In the genomic region with DNA sequence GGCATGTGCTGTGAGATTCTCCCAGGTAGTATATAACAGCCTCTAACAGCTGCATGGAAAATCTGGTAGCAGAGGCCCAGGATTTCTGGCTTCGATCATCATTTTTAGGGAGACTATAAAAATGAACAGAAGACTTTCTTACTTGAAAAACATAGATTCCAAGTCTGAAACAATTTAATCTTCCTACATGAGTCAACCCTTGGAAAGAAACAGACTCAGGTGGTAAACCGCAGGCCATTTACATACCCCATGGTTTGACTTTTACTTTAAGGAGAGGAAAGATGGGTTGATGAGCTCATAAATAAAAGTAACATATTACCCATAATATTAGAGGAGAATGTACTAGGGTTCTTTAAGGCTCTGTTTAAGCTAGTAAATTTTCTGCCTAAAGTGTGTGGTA, we compare ENCODE assay signal across 25 cellular contexts.
DNase-seq lines count a peak whose midpoint lies in the region; ATAC-seq and TF ChIP-seq lines count a peak whose summit lies in the region.
"Had no signal": no experiment of that assay in that cellular context is flagged by ENCODE, and none has a peak within 500 bp of the region (broad histone marks: within the 10 kb centered on the region; RNA-seq: fewer than 3 reads in every experiment).

No MANE protein-coding gene starts in this region.

- no peak overlapping the region for H3K27ac ChIP-seq in SK-N-MC
- peak overlapping the region; percentile 20 for H3K27ac ChIP-seq in vagina
- H3K27ac ChIP-seq: colonic mucosa, esophagus squamous epithelium, ovary, right atrium auricular region had no signal

- H3K36me3 ChIP-seq in SK-N-MC (ENCODE audit: insufficient read depth, low read length) (no peaks in the 10 kb centered on the region), vagina (no peaks in the 10 kb centered on the region)
- H3K36me3 ChIP-seq: breast epithelium, colonic mucosa, esophagus squamous epithelium, ovary, right atrium auricular region had no signal

- no peak for TF ChIP-seq POLR2A in vagina (IDR thresholded peaks at IDR 0.05)

- ATAC-seq in stimulated activated naive CD8-positive, alpha-beta T cell treated with anti-CD3 and anti-CD28 coated beads, Interleukin-15, Interleukin-2, amounts not matched to agents 100 U/mL and 50 U/mL, for 24 hours: no peak
- ATAC-seq: activated naive CD8-positive, alpha-beta T cell treated with anti-CD3 and anti-CD28 coated beads, Interleukin-2, amount 50 U/mL, for 24 hours; left lobe of liver; natural killer cell had no signal

- intact Hi-C loops in vagina (cut with DNase I): no loop called here

- no peaks in the 10 kb centered on the region for H3K4me1 ChIP-seq in vagina
- H3K4me1 ChIP-seq: breast epithelium, colonic mucosa, esophagus squamous epithelium, right atrium auricular region had no signal

- H3K9ac ChIP-seq in SK-N-MC (ENCODE audit: insufficient read length): no peak overlapping the region

- H3K4me3 ChIP-seq in SK-N-MC (peak overlapping the region; percentile 42; the same call in 1 of the 2 replicates), fibroblast of villous mesenchyme (ENCODE audit: low read depth, low read length) (no peak overlapping the region), vagina (no peak overlapping the region)
- H3K4me3 ChIP-seq: breast epithelium, colonic mucosa, esophagus squamous epithelium, ovary, right atrium auricular region had no signal

- DNase-seq in GM03348 (ENCODE audit: low spot score) (peak; percentile 21), SK-N-MC (ENCODE audit: low read depth, low spot score) (no peak), fibroblast of villous mesenchyme (ENCODE audit: low read depth) (peak; percentile 82), vagina (ENCODE audit: extremely low spot score in 2 of 2) (peak in 1 of 2 donors; percentile 13), NCI-H1930 (lab: John Stamatoyannopoulos, UW) (no peak), globus pallidus (ENCODE audit: low spot score) (no peak)
- DNase-seq in stimulated activated naive CD8-positive, alpha-beta T cell treated with anti-CD3 and anti-CD28 coated beads, Interleukin-15, Interleukin-2, amounts not matched to agents 100 U/mL and 50 U/mL, for 24 hours: no peak
- DNase-seq: activated CD4-positive, alpha-beta memory T cell treated with anti-CD3 and anti-CD28 coated beads for 36 hours; activated gamma-delta T cell; activated naive CD8-positive, alpha-beta T cell treated with anti-CD3 and anti-CD28 coated beads, Interleukin-2, amount 50 U/mL, for 24 hours; AML-193; colonic mucosa; DMS53; esophagus squamous epithelium; head of caudate nucleus; MM.1S; natural killer cell; NCI-H146; NCI-H524 treated with DMSO at 0.1 percent for 48 hours; ovary; RPMI8226; substantia nigra had no signal

- no peaks in the 10 kb centered on the region for H3K27me3 ChIP-seq in vagina
- H3K27me3 ChIP-seq: breast epithelium, colonic mucosa, esophagus squamous epithelium, ovary, right atrium auricular region had no signal

- H3K9me3 ChIP-seq in SK-N-MC (ENCODE audit: low read depth, low read length): no peaks in the 10 kb centered on the region
- H3K9me3 ChIP-seq in vagina: no peaks in the 10 kb centered on the region
- H3K9me3 ChIP-seq: colonic mucosa, ovary had no signal

- TF ChIP-seq CTCF in fibroblast of villous mesenchyme (IDR thresholded peaks at IDR 0.05; ENCODE audit: insufficient read depth, low read depth, low read length) (no peak), vagina (IDR thresholded peaks at IDR 0.05) (no peak)

Comparison
In these comparisons a context has a peak if more than half of its experiments do, and no peak if none do; other contexts are left out.
1. DNase-seq: peak in GM03348 (single experiment) and fibroblast of villous mesenchyme (single experiment); none in SK-N-MC (single experiment), NCI-H1930 (0 of 2), stimulated activated naive CD8-positive, alpha-beta T cell treated with anti-CD3 and anti-CD28 coated beads, Interleukin-15, Interleukin-2, amounts not matched to agents 100 U/mL and 50 U/mL, for 24 hours (single experiment) and globus pallidus (single experiment).